In genomic region chr11:2201542-2201941, GRCh38 we compare ENCODE assay signal across 28 cellular contexts. TPM values are rescaled to one million over a fixed set of nuclear protein-coding genes. Genes with fewer than 3 reads are reported as not detected.
DNase-seq lines count a peak whose midpoint lies in the region; ATAC-seq, FAIRE-seq and TF ChIP-seq lines count a peak whose summit lies in the region.
"Had no signal": no experiment of that assay in that cellular context is flagged by ENCODE, and none has a peak within 500 bp of the region (broad histone marks: within the 10 kb centered on the region; RNA-seq: fewer than 3 reads in every experiment).

No MANE protein-coding gene starts in this region.

- H3K27ac ChIP-seq in C4-2B, result peak overlapping the region; percentile 87
- peak overlapping the region; percentile 67; the same call in 1 of the 2 replicates for H3K27ac ChIP-seq in VCaP
- H3K27ac ChIP-seq: HL-60, SK-N-MC had no signal

- peak; percentile 6 for DNase-seq in activated naive CD4-positive, alpha-beta T cell treated with anti-CD3 and anti-CD28 coated beads, Interleukin-2, amount 50 U/mL, for 16 hours
- no peak for DNase-seq in activated naive CD4-positive, alpha-beta T cell (lab: John Stamatoyannopoulos, UW)
- peak; percentile 55 for DNase-seq in posterior vena cava (ENCODE audit: low spot score)
- no peak for DNase-seq in cerebellum (ENCODE audit: low spot score)
- DNase-seq in GM19239 (ENCODE audit: insufficient read length, low spot score), result no peak
- DNase-seq: CD4-positive, alpha-beta T cell; COR-L47; DMS 273 treated with DMSO at 0.1 percent for 48 hours; DMS79 treated with DMSO at 0.1 percent for 48 hours; HCEC 1CT; KBM-7; NCI-H1092 treated with DMSO at 0.1 percent for 48 hours; NCI-H1436 treated with DMSO at 0.1 percent for 48 hours; NCI-H1930; NCI-H2227 treated with DMSO at 0.1 percent for 48 hours; NCI-H748 treated with DMSO at 0.1 percent for 48 hours; SHP77; SW 1271 had no signal

- ATAC-seq in GM21360 (IDR thresholded peaks at IDR 0.05; ENCODE audit: unreplicated experiment), result no peak
- ATAC-seq: GM23338, HepG2, Panc1 had no signal

- TF ChIP-seq CTCF in C4-2B (conservative IDR thresholded peaks at IDR 0.05), result no peak
- TF ChIP-seq CTCF in VCaP (conservative IDR thresholded peaks at IDR 0.05), result no peak

- intact Hi-C loops in posterior vena cava (cut with DNase I), result no loop called here

- FAIRE-seq in GM19239 (lab: Jason Lieb, UNC), result no peak
- FAIRE-seq: HepG2 had no signal

RNA-seq across cellular contexts. Expression of gene TH, which starts 29.9 kb away (rescaled TPM):
- under 1 TPM in 1 of 2 donors, not detected in 1; 0.67 TPM for total RNA-seq in posterior vena cava
- 0.54 TPM for total RNA-seq in cerebellum
- total RNA-seq: CD4-positive, alpha-beta T cell; GM23338; HepG2 had no signal

RNA-seq across cellular contexts. Expression of gene INS, which starts 40.5 kb away (rescaled TPM):
- total RNA-seq in posterior vena cava (not detected), cerebellum (not detected)
- total RNA-seq: A172; CD4-positive, alpha-beta T cell; GM23338; HepG2; HT-29 had no signal

Comparison
In these comparisons a context has a peak if more than half of its experiments do, and no peak if none do; other contexts are left out.
1. DNase-seq: peak in activated naive CD4-positive, alpha-beta T cell treated with anti-CD3 and anti-CD28 coated beads, Interleukin-2, amount 50 U/mL, for 16 hours (single experiment) and posterior vena cava (single experiment); none in activated naive CD4-positive, alpha-beta T cell (0 of 4), cerebellum (single experiment) and GM19239 (single experiment).